Comparison of ENCODE assay signal across 9 cellular contexts in genomic region chr5:161546463-161547301, GRCh38. TPM values are rescaled to one million over a fixed set of nuclear protein-coding genes. Genes with fewer than 3 reads are reported as not detected.
A peak's percentile ranks its signal among the peaks of the same experiment; 100 is the strongest.
DNase-seq lines count a peak whose midpoint lies in the region; ATAC-seq and TF ChIP-seq lines count a peak whose summit lies in the region.
"Had no signal": no experiment of that assay in that cellular context is flagged by ENCODE, and none has a peak within 500 bp of the region (broad histone marks: within the 10 kb centered on the region; RNA-seq: fewer than 3 reads in every experiment).

TSS of gene GABRB2 (minus strand) at chr5:161546725. CDS start at chr5:161546643, 82 bp downstream.

- POLR2A ChIA-PET in OCI-LY7 (lab: Charles Lee), result interaction anchor here (0.5 to 1.3 kb wide), 3 partner anchors 43 to 86 kb away, joined by 3 read pairs; no protein-coding TSS in a partner anchor

- DNase-seq in COLO668 (lab: John Stamatoyannopoulos, UW; ENCODE audit: unreplicated experiment) (peak; percentile 39), OCI-LY7 (ENCODE audit: low spot score) (peak; percentile 84), cerebellum (ENCODE audit: low spot score) (peak; percentile 75), kidney tubule cell (ENCODE audit: low spot score) (peak; percentile 65), NCI-H1048 (lab: John Stamatoyannopoulos, UW) (no peak)
- peak; percentile 34 for DNase-seq in stimulated activated CD4-positive, alpha-beta T cell treated with anti-CD3 and anti-CD28 coated beads, Interleukin-1b, Interleukin-23, amount 100 ng/mL, for 48 hours

- BruUV-seq in OCI-LY7 (replicated peaks; lab: Mats Ljungman, UMichigan), result no TSS peak

- no peaks in the 10 kb centered on the region for H3K9me3 ChIP-seq in OCI-LY7 (ENCODE audit: low read length)

- CTCF ChIA-PET in OCI-LY7 (lab: Charles Lee; ENCODE audit: unreplicated experiment), result no interaction called here

- H3K27ac ChIP-seq in OCI-LY7 (ENCODE audit: low read depth, low read length, poor library complexity, severe bottlenecking), result peak within 1 kb of the TSS; percentile 24

- peak; percentile 75 for ATAC-seq in GM18909 (IDR thresholded peaks at IDR 0.05; ENCODE audit: poor library complexity, unreplicated experiment)
- peak; percentile 57 for ATAC-seq in HG03108 (IDR thresholded peaks at IDR 0.05; ENCODE audit: unreplicated experiment)

- no peaks in the 10 kb centered on the region for H3K36me3 ChIP-seq in OCI-LY7 (ENCODE audit: insufficient read depth, low read length)

- peak within 1 kb of the TSS; percentile 89 for H3K4me2 ChIP-seq in OCI-LY7 (ENCODE audit: low read length)

- no peaks in the 10 kb centered on the region for H3K79me2 ChIP-seq in OCI-LY7 (ENCODE audit: insufficient read depth, low read depth, low read length)

- no peaks in the 10 kb centered on the region for H3K9me2 ChIP-seq in OCI-LY7 (ENCODE audit: insufficient read depth, low read length)

- peak within 1 kb of the TSS; percentile 92 for H3K4me3 ChIP-seq in OCI-LY7 (ENCODE audit: low read depth, low read length, poor library complexity, severe bottlenecking)

- H2AFZ ChIP-seq in OCI-LY7 (ENCODE audit: low read length), result peak within 1 kb of the TSS; percentile 95

- H3K4me1 ChIP-seq in OCI-LY7 (ENCODE audit: insufficient read depth, low read length, poor library complexity, severe bottlenecking), result peaks cover 13% of the 10 kb centered on the region

- intact Hi-C loops in OCI-LY7 (cut with micrococcal nuclease; ENCODE audit: unreplicated experiment), result loop anchor here (10.0 kb wide), 3 partner anchors 128 to 1888 kb away; partner anchors contain the start of gene CCNG1

- H4K20me1 ChIP-seq in OCI-LY7 (ENCODE audit: insufficient read depth, low read length), result no peaks in the 10 kb centered on the region

- TF ChIP-seq CTCF in OCI-LY7 (conservative IDR thresholded peaks at IDR 0.05; ENCODE audit: low read length), result no peak

RNA-seq across cellular contexts. Expression of gene GABRB2, which starts in this region (rescaled TPM):
- 1.4 and 2.3 TPM in 2 replicates for total RNA-seq in OCI-LY7 (2014; rRNA removed; shearing (Covaris generic))
- total RNA-seq in OCI-LY7 (2022), result 5.1 and 5.5 TPM in 2 replicates
- 63.2 TPM for total RNA-seq in cerebellum
- total RNA-seq: activated CD8-positive, alpha-beta memory T cell treated with anti-CD3 and anti-CD28 coated beads for 36 hours had no signal
